In the genomic region with DNA sequence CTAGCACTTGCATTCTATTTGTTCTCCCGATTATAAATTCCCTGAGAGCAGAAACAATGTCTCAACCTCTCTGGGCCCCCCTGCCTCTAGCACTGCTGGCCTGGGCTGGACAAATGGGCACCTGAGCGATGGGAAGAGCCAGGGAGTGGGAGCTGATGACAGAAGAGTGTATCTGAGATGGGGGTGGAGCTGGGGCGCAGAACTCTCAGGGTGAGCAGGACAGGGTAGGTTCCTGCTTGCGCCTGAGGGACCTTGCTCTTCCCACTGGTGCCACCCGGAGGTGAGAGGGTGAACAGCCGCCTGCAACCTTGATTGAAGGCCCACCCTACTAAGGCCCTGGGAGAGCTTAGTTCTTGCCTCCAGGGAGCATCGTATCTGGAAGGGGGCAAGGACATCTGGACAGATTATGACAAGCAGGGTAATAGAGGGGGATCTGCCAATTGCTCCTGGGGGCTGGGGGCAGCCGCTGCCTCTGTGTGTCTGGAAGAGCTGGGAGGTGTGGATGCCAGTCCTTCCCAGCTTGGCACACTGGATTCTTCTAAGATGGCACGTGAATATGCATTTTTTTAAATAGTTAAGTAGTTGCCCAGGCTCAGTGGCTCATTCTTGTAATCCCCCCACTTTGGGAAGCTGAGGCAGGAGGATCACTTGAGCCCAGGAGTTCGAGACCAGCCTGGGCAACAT, we compare ENCODE assay signal across 8 cellular contexts. TPM values are rescaled to one million over a fixed set of nuclear protein-coding genes. Genes with fewer than 3 reads are reported as not detected.
DNase-seq lines count a peak whose midpoint lies in the region; ATAC-seq and TF ChIP-seq lines count a peak whose summit lies in the region.

No MANE protein-coding gene starts in this region.

- intact Hi-C loops in right lobe of liver (cut with DNase I): no loop called here

- H3K27me3 ChIP-seq in right lobe of liver: no peaks in the 10 kb centered on the region

- no peaks in the 10 kb centered on the region for H3K9me3 ChIP-seq in right lobe of liver

- H3K4me3 ChIP-seq in AG04449 (ENCODE audit: low read depth, low read length): no peak overlapping the region
- H3K4me3 ChIP-seq in LNCaP clone FGC (ENCODE audit: low read depth, low read length): no peak overlapping the region
- H3K4me3 ChIP-seq in coronary artery: no peak overlapping the region
- H3K4me3 ChIP-seq in right lobe of liver: no peak overlapping the region

- no peaks in the 10 kb centered on the region for H3K4me1 ChIP-seq in right lobe of liver

- CTCF ChIA-PET in AG04449 (lab: Yijun Ruan, JAX) (interaction anchor here (0.6 to 5.0 kb wide), 38 partner anchors 8 to 294 kb away, joined by 3 to 40 read pairs (median 5); a partner anchor contains a TSS), GM10248 (lab: Yijun Ruan, JAX) (interaction anchor here (0.9 to 3.0 kb wide), 14 partner anchors 9 to 238 kb away, joined by 3 to 14 read pairs (median 5); a partner anchor contains a TSS)

- peak; percentile 17 for DNase-seq in AG04449 (ENCODE audit: low read depth, low spot score)
- peak; percentile 82 for DNase-seq in GM10248 (ENCODE audit: extremely low spot score)
- DNase-seq in LNCaP clone FGC (ENCODE audit: low read depth): no peak
- peak; percentile 1 for DNase-seq in SKM-1 treated with dmso at 0.1 percent for 144 hours (lab: John Stamatoyannopoulos, UW; ENCODE audit: unreplicated experiment)
- no peak for DNase-seq in coronary artery (ENCODE audit: low spot score)
- peak in 2 of 3 donors; percentile 66 for DNase-seq in right lobe of liver
- DNase-seq in stimulated activated CD8-positive, alpha-beta memory T cell treated with anti-CD3 and anti-CD28 coated beads, Interleukin-4, amount 100 ng/mL, for 24 hours (ENCODE audit: low read depth): peak; percentile 13

- peak; percentile 88 for TF ChIP-seq CTCF in AG04449 (IDR thresholded peaks at IDR 0.05; ENCODE audit: insufficient read depth, low read length, missing control alignments)
- TF ChIP-seq CTCF in GM10248 (IDR thresholded peaks at IDR 0.05; ENCODE audit: control extremely low read depth, extremely low read depth, low read depth, missing control alignments): peak; percentile 69
- peak; percentile 74 for TF ChIP-seq CTCF in LNCaP clone FGC (IDR thresholded peaks at IDR 0.05; ENCODE audit: control insufficient read depth, extremely low read depth, insufficient read depth)
- peak; percentile 66 for TF ChIP-seq CTCF in coronary artery (IDR thresholded peaks at IDR 0.05)
- TF ChIP-seq CTCF in right lobe of liver (IDR thresholded peaks at IDR 0.05): peak; percentile 49 to 58 (median 56)

- TF ChIP-seq POLR2A in right lobe of liver (IDR thresholded peaks at IDR 0.05): no peak

- H3K27ac ChIP-seq in coronary artery (no peak overlapping the region), right lobe of liver (no peak overlapping the region)

- H3K36me3 ChIP-seq in right lobe of liver: no peaks in the 10 kb centered on the region

- POLR2A ChIA-PET in AG04449 (lab: Yijun Ruan, JAX) (interaction anchor here (0.6 to 1.0 kb wide), 2 partner anchors 121 to 222 kb away, joined by 3 read pairs; a partner anchor contains a TSS), GM10248 (lab: Yijun Ruan, JAX) (no interaction called here)

- ATAC-seq in right lobe of liver (peak; percentile 75 to 83 (median 78)), HG02884 (IDR thresholded peaks at IDR 0.05; ENCODE audit: unreplicated experiment) (no peak)

- WGBS in right lobe of liver (ENCODE audit: insufficient coverage, low coverage, low lambda C conversion rate, missing lambda C conversion rate): 45% methylated on average over 5 of the region's 10 CpGs

RNA-seq across cellular contexts. Expression of a gene that starts 43.0 kb away (rescaled TPM):
- 10 to 100 TPM; 23.7 to 53.2 (median 39.8) TPM for total RNA-seq in right lobe of liver

Comparison
In these comparisons a context has a peak if more than half of its experiments do, and no peak if none do; other contexts are left out.
1. DNase-seq: peak in AG04449 (single experiment), GM10248 (single experiment), SKM-1 treated with dmso at 0.1 percent for 144 hours (single experiment), right lobe of liver (2 of 3) and stimulated activated CD8-positive, alpha-beta memory T cell treated with anti-CD3 and anti-CD28 coated beads, Interleukin-4, amount 100 ng/mL, for 24 hours (single experiment); none in LNCaP clone FGC (single experiment) and coronary artery (single experiment).
2. Peak in every context shown above with its lines, with median percentiles within 50 percentile points of each other: CTCF ChIP-seq.